In genomic region chr5:131281868-131282234, GRCh38 we compare ENCODE assay signal across 10 cellular contexts. TPM values are rescaled to one million over a fixed set of nuclear protein-coding genes. Genes with fewer than 3 reads are reported as not detected.
DNase-seq lines count a peak whose midpoint lies in the region; ATAC-seq and TF ChIP-seq lines count a peak whose summit lies in the region.
"Had no signal": no experiment of that assay in that cellular context is flagged by ENCODE, and none has a peak within 500 bp of the region (broad histone marks: within the 10 kb centered on the region; RNA-seq: fewer than 3 reads in every experiment).

No MANE protein-coding gene starts in this region.

- no peaks in the 10 kb centered on the region for H3K9me3 ChIP-seq in CD4-positive, alpha-beta T cell (ENCODE audit: control insufficient read depth, low read length)
- H3K9me3 ChIP-seq in OCI-LY1 (ENCODE audit: low read length) = no peaks in the 10 kb centered on the region

- H3K9me2 ChIP-seq in OCI-LY1 (ENCODE audit: low read depth, low read length) = no peaks in the 10 kb centered on the region

- no peaks in the 10 kb centered on the region for H3K27me3 Mint-ChIP-seq in CD4-positive, alpha-beta T cell
- H3K27me3 Mint-ChIP-seq in natural killer cell (ENCODE audit: low read depth in 2 of 2) = no peaks in the 10 kb centered on the region

- intact Hi-C loops in CD4-positive, alpha-beta T cell (cut with DNase I, micrococcal nuclease) = loop anchor here in 1 of 2 experiments (1.0 to 5.0 kb wide), 6 partner anchors 7 to 110 kb away; partner anchors contain the start of gene LYRM7
- intact Hi-C loops in natural killer cell (cut with micrococcal nuclease) = loop anchor here (1.0 to 10.0 kb wide), 7 partner anchors 7 to 823 kb away; no protein-coding TSS in a partner anchor

- no peak for TF ChIP-seq CTCF in CD4-positive, alpha-beta T cell (IDR thresholded peaks at IDR 0.05)
- TF ChIP-seq CTCF in OCI-LY1 (IDR thresholded peaks at IDR 0.05; ENCODE audit: low read length) (no peak), natural killer cell (IDR thresholded peaks at IDR 0.05) (no peak)

- ATAC-seq in CD4-positive, alpha-beta T cell (ENCODE audit: poor library complexity) = no peak
- no peak for ATAC-seq in natural killer cell
- ATAC-seq in HG03378 (IDR thresholded peaks at IDR 0.05; ENCODE audit: unreplicated experiment) = no peak
- no peak for ATAC-seq in GM19328 (IDR thresholded peaks at IDR 0.05; ENCODE audit: unreplicated experiment)

- peaks cover 94% of the 10 kb centered on the region for H3K79me2 ChIP-seq in OCI-LY1 (ENCODE audit: insufficient read depth, low read length)

- H3K36me3 Mint-ChIP-seq in CD4-positive, alpha-beta T cell (ENCODE audit: low read depth) = peaks cover 70% of the 10 kb centered on the region
- no peaks in the 10 kb centered on the region for H3K36me3 Mint-ChIP-seq in natural killer cell

- H3K36me3 ChIP-seq in OCI-LY1 (ENCODE audit: insufficient read depth, low read length) = 0 out of 2 replicates have a peak, but pooled peaks cover 12% of the 10 kb centered on the region

- H3K4me1 Mint-ChIP-seq in CD4-positive, alpha-beta T cell (ENCODE audit: low read depth) = peaks cover 86% of the 10 kb centered on the region
- peaks cover 78 to 82% of the 10 kb centered on the region in 2 donors for H3K4me1 Mint-ChIP-seq in natural killer cell

- H3K4me3 ChIP-seq in OCI-LY1 (ENCODE audit: low read depth, low read length, poor library complexity, severe bottlenecking) = peak overlapping the region; percentile 28
- H3K4me3 ChIP-seq: GM23248 had no signal

- H3K4me2 ChIP-seq in OCI-LY1 (ENCODE audit: low read length) = peak overlapping the region; percentile 53

- peak overlapping the region; percentile 76 for H3K27ac ChIP-seq in CD4-positive, alpha-beta T cell (ENCODE audit: low read depth, low read length)
- H3K27ac ChIP-seq in OCI-LY1 (ENCODE audit: low read depth, low read length, poor library complexity, severe bottlenecking) = peak overlapping the region; percentile 66
- H3K27ac ChIP-seq in caudate nucleus (ENCODE audit: low read depth, low read length) = peak overlapping the region; percentile 15
- H3K27ac ChIP-seq: GM23248 had no signal

- peak overlapping the region; percentile 74 for H3K4me3 Mint-ChIP-seq in CD4-positive, alpha-beta T cell
- peak overlapping the region; percentile 81 for H3K4me3 Mint-ChIP-seq in natural killer cell

- no peaks in the 10 kb centered on the region for H3K9me3 Mint-ChIP-seq in CD4-positive, alpha-beta T cell
- H3K9me3 Mint-ChIP-seq in natural killer cell = no peaks in the 10 kb centered on the region

- H3K27me3 ChIP-seq in CD4-positive, alpha-beta T cell (ENCODE audit: control insufficient read depth, insufficient read depth, low read length) = no peaks in the 10 kb centered on the region
- no peaks in the 10 kb centered on the region for H3K27me3 ChIP-seq in OCI-LY1 (ENCODE audit: insufficient read depth, low read length)

- H2AFZ ChIP-seq in OCI-LY1 (ENCODE audit: low read length) = no peak overlapping the region
- H2AFZ ChIP-seq: GM23248 had no signal

- H4K20me1 ChIP-seq in OCI-LY1 (ENCODE audit: insufficient read depth, low read length) = no peaks in the 10 kb centered on the region

- H3F3A ChIP-seq in OCI-LY1 (ENCODE audit: insufficient read depth, low read length) = no peaks in the 10 kb centered on the region; the same call in 1 of the 2 replicates

- CTCF ChIA-PET in CD4-positive, alpha-beta T cell (lab: Charles Lee) = interaction anchor here (1.5 to 2.8 kb wide), 4 partner anchors 9 to 116 kb away, joined by 4 to 19 read pairs (median 8); partner anchors contain the start of gene HINT1

- peaks cover 49% of the 10 kb centered on the region for H3K4me1 ChIP-seq in OCI-LY1 (ENCODE audit: insufficient read depth, low read length, severe bottlenecking)

- H3K27ac Mint-ChIP-seq in CD4-positive, alpha-beta T cell = peak overlapping the region; percentile 77
- H3K27ac Mint-ChIP-seq in natural killer cell = peak overlapping the region; percentile 82 to 93

- POLR2A ChIA-PET in CD4-positive, alpha-beta T cell (lab: Charles Lee) = interaction anchor here (1.4 to 11.2 kb wide), 9 partner anchors 8 to 116 kb away, joined by 5 to 390 read pairs (median 10); partner anchors contain the start of genes CDC42SE2 and HINT1

- no peak for DNase-seq in CD4-positive, alpha-beta T cell
- no peak for DNase-seq in caudate nucleus (lab: John Stamatoyannopoulos, UW)
- no peak for DNase-seq in natural killer cell
- DNase-seq in GOT3 (lab: John Stamatoyannopoulos, UW) = no peak
- no peak for DNase-seq in dedifferentiated amniotic fluid mesenchymal stem cell (ENCODE audit: extremely low spot score)
- DNase-seq: SW 1271 had no signal

- peak overlapping the region; percentile 49 for H3K9ac ChIP-seq in OCI-LY1 (ENCODE audit: low read length)
- H3K9ac ChIP-seq: GM23248 had no signal

RNA-seq across cellular contexts. Expression of gene CDC42SE2, which starts 18.0 kb away (rescaled TPM):
- 100 to 1,000 TPM; 218 to 230 TPM for total RNA-seq in CD4-positive, alpha-beta T cell
- total RNA-seq in natural killer cell = 100 to 1,000 TPM; 140 to 183 (median 166) TPM

Comparison
In these comparisons a context has a peak if more than half of its experiments do, and no peak if none do; other contexts are left out.
1. H3K27ac ChIP-seq: peak in every context shown above with its lines; median percentile 76 in CD4-positive, alpha-beta T cell; 66 in OCI-LY1; 15 in caudate nucleus.